ENCODE assay signal across 8 cellular contexts in genomic region chr2:17309741-17310339, GRCh38.
DNase-seq lines count a peak whose midpoint lies in the region; ATAC-seq, FAIRE-seq and TF ChIP-seq lines count a peak whose summit lies in the region.

No MANE protein-coding gene starts in this region.

- no peak overlapping the region for H2AFZ ChIP-seq in PC-9

- peak; percentile 52 for ATAC-seq in naive thymus-derived CD4-positive, alpha-beta T cell

- no peak overlapping the region for H3K4me3 ChIP-seq in PC-9
- H3K4me3 ChIP-seq in epithelial cell of proximal tubule (ENCODE audit: low read depth, low read length): no peak overlapping the region
- H3K4me3 ChIP-seq in naive thymus-derived CD4-positive, alpha-beta T cell (ENCODE audit: low read length): no peak overlapping the region

- POLR2A ChIA-PET in PC-9 (lab: Charles Lee; ENCODE audit: unreplicated experiment): no interaction called here
- POLR2A ChIA-PET in naive thymus-derived CD4-positive, alpha-beta T cell (lab: Charles Lee): no interaction called here

- peaks cover 35% of the 10 kb centered on the region for H3K4me1 ChIP-seq in PC-9 (replicated peaks; ENCODE audit: insufficient read depth)
- H3K4me1 ChIP-seq in naive thymus-derived CD4-positive, alpha-beta T cell (ENCODE audit: control insufficient read depth in 2 of 2, insufficient read depth in 2 of 2, low read length in 2 of 2): no peaks in the 10 kb centered on the region

- no peaks in the 10 kb centered on the region for H3K79me2 ChIP-seq in PC-9 (ENCODE audit: low read depth)

- DNase-seq in A172 (ENCODE audit: low spot score): peak; percentile 72
- peak; percentile 1 for DNase-seq in GM12892 (ENCODE audit: insufficient read length)
- DNase-seq in HFFc6: no peak
- DNase-seq in LoVo (ENCODE audit: low spot score): peak; percentile 68
- DNase-seq in PC-9: peak; percentile 31 to 65
- DNase-seq in epithelial cell of proximal tubule (ENCODE audit: low read depth): peak; percentile 10
- no peak for DNase-seq in naive thymus-derived CD4-positive, alpha-beta T cell
- no peak for DNase-seq in posterior vena cava (ENCODE audit: low spot score)

- no peaks in the 10 kb centered on the region for H3K36me3 Mint-ChIP-seq in HFFc6 (ENCODE audit: low read depth)
- H3K36me3 Mint-ChIP-seq in naive thymus-derived CD4-positive, alpha-beta T cell: no peaks in the 10 kb centered on the region

- H3K27ac Mint-ChIP-seq in HFFc6: no peak overlapping the region
- H3K27ac Mint-ChIP-seq in naive thymus-derived CD4-positive, alpha-beta T cell: no peak overlapping the region

- TF ChIP-seq CTCF in HFFc6 (IDR thresholded peaks at IDR 0.05) (peak; percentile 59), PC-9 (conservative IDR thresholded peaks at IDR 0.05) (peak; percentile 90), epithelial cell of proximal tubule (conservative IDR thresholded peaks at IDR 0.05; ENCODE audit: low read depth, low read length) (peak; percentile 91)

- peaks cover 5% of the 10 kb centered on the region; the same call in 1 of the 2 replicates for H3K9me2 ChIP-seq in PC-9 (ENCODE audit: insufficient read depth)

- no peaks in the 10 kb centered on the region for H3K27me3 ChIP-seq in PC-9 (ENCODE audit: insufficient read depth, low read depth)
- H3K27me3 ChIP-seq in naive thymus-derived CD4-positive, alpha-beta T cell (ENCODE audit: control insufficient read depth in 2 of 2, insufficient read depth in 2 of 2, low read length in 2 of 2): no peaks in the 10 kb centered on the region

- peak; percentile 73 for FAIRE-seq in GM12892 (lab: Jason Lieb, UNC)

- H3K27ac ChIP-seq in PC-9: no peak overlapping the region
- no peak overlapping the region for H3K27ac ChIP-seq in naive thymus-derived CD4-positive, alpha-beta T cell (ENCODE audit: low read depth, low read length)

- CTCF ChIA-PET in PC-9 (lab: Charles Lee): interaction anchor here (0.7 to 1.1 kb wide), 2 partner anchors 536 to 539 kb away, joined by 3 to 4 read pairs; no protein-coding TSS in a partner anchor
- CTCF ChIA-PET in naive thymus-derived CD4-positive, alpha-beta T cell (lab: Charles Lee): no interaction called here

- intact Hi-C loops in PC-9 (cut with micrococcal nuclease; ENCODE audit: unreplicated experiment) (loop anchor here (1.0 to 5.0 kb wide), 5 partner anchors 362 to 701 kb away; no protein-coding TSS in a partner anchor), posterior vena cava (cut with DNase I) (loop anchor here in 1 of 2 donors (5.0 kb wide), 1 partner anchor 538 kb away; no protein-coding TSS in a partner anchor)
- intact Hi-C loops in naive thymus-derived CD4-positive, alpha-beta T cell (cut with micrococcal nuclease): no loop called here

- TF ChIP-seq POLR2A in GM12892 (IDR thresholded peaks at IDR 0.05; ENCODE audit: low read depth, low read length): no peak

- H3K9me3 Mint-ChIP-seq in HFFc6: peaks cover 45% of the 10 kb centered on the region
- H3K9me3 Mint-ChIP-seq in naive thymus-derived CD4-positive, alpha-beta T cell: peaks cover 0 to 7% (median 0%) of the 10 kb centered on the region in 11 donors

- H3K27me3 Mint-ChIP-seq in HFFc6 (ENCODE audit: insufficient read depth): no peaks in the 10 kb centered on the region
- H3K27me3 Mint-ChIP-seq in naive thymus-derived CD4-positive, alpha-beta T cell: peaks cover 0 to 16% (median 4%) of the 10 kb centered on the region in 5 donors

- no peaks in the 10 kb centered on the region for H3K36me3 ChIP-seq in PC-9 (ENCODE audit: low read depth)
- H3K36me3 ChIP-seq in naive thymus-derived CD4-positive, alpha-beta T cell (ENCODE audit: control insufficient read depth in 2 of 3, insufficient read depth in 3 of 3, low read length in 3 of 3): no peaks in the 10 kb centered on the region

- no peaks in the 10 kb centered on the region for H3K4me1 Mint-ChIP-seq in HFFc6 (ENCODE audit: low read depth)
- peaks cover 0 to 5% (median 0%) of the 10 kb centered on the region in 7 donors for H3K4me1 Mint-ChIP-seq in naive thymus-derived CD4-positive, alpha-beta T cell

- H3K4me2 ChIP-seq in PC-9: no peak overlapping the region

- H3K4me3 Mint-ChIP-seq in HFFc6: no peak overlapping the region
- H3K4me3 Mint-ChIP-seq in naive thymus-derived CD4-positive, alpha-beta T cell: no peak overlapping the region

- H4K20me1 ChIP-seq in PC-9 (ENCODE audit: insufficient read depth): no peaks in the 10 kb centered on the region

- H3F3A ChIP-seq in PC-9 (ENCODE audit: insufficient read depth, low read depth): 0 out of 2 replicates have a peak, but pooled peaks cover 4% of the 10 kb centered on the region

- no peaks in the 10 kb centered on the region; the same call in 1 of the 2 replicates for H3K9me3 ChIP-seq in PC-9 (ENCODE audit: insufficient read depth, low read depth)
- H3K9me3 ChIP-seq in naive thymus-derived CD4-positive, alpha-beta T cell (ENCODE audit: control insufficient read depth in 2 of 3, low read length in 3 of 3): no peaks in the 10 kb centered on the region

- no TSS peak for BruUV-seq in PC-9 (replicated peaks; lab: Mats Ljungman, UMichigan)

Comparison
In these comparisons a context has a peak if more than half of its experiments do, and no peak if none do; other contexts are left out.
1. DNase-seq: peak in A172 (single experiment), GM12892 (single experiment), LoVo (single experiment), PC-9 (2 of 2) and epithelial cell of proximal tubule (single experiment); none in HFFc6 (single experiment), naive thymus-derived CD4-positive, alpha-beta T cell (0 of 9) and posterior vena cava (single experiment).
2. Peak in every context shown above with its lines, with median percentiles within 50 percentile points of each other: CTCF ChIP-seq.